Comparison of ENCODE assay signal across 11 cellular contexts in the genomic region with DNA sequence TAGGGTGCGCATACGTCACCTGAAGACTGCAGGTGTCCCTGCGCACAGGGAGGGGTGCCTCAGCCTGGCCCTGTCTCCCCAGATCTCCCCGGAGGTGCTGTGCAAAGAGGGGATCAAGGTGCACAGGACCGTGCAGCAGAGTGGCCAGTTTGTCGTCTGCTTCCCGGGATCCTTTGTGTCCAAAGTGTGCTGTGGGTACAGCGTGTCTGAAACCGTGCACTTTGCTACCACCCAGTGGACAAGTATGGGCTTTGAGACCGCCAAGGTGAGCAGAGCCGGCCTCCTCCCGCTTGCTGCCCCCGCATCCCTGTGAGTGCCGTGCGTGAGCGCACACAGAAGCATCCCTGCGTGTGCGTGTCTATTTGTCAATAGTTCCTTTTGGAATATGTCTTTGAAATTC.
DNase-seq lines count a peak whose midpoint lies in the region; ATAC-seq and TF ChIP-seq lines count a peak whose summit lies in the region.
"Had no signal": no experiment of that assay in that cellular context is flagged by ENCODE, and none has a peak within 500 bp of the region (broad histone marks: within the 10 kb centered on the region; RNA-seq: fewer than 3 reads in every experiment).

No MANE protein-coding gene starts in this region.

- no peaks in the 10 kb centered on the region for H3K9me3 ChIP-seq in HEK293 (ENCODE audit: control insufficient read depth, insufficient read depth, low read depth, low read length)
- H3K9me3 ChIP-seq in right lobe of liver: no peaks in the 10 kb centered on the region
- no peaks in the 10 kb centered on the region for H3K9me3 ChIP-seq in mammary epithelial cell (replicated peaks; ENCODE audit: insufficient read depth, low read length)

- H3K4me2 ChIP-seq in mammary epithelial cell (ENCODE audit: insufficient read depth, low read depth, low read length): no peak overlapping the region

- WGBS in right lobe of liver (ENCODE audit: insufficient coverage, low coverage, low lambda C conversion rate, missing lambda C conversion rate): 94% methylated on average over 7 of the region's 18 CpGs
- 100% methylated on average over 15 of the region's 18 CpGs for WGBS in mammary epithelial cell (ENCODE audit: low coverage, missing lambda C conversion rate)

- ATAC-seq in right lobe of liver: peak in 3 of 4 donors; percentile 2 to 10 (median 6)
- no peak for ATAC-seq in activated CD4-positive, CD25-positive, alpha-beta regulatory T cell treated with anti-CD3 and anti-CD28 coated beads, Interleukin-2, amount 50 U/mL, for 24 hours
- ATAC-seq: effector memory CD8-positive, alpha-beta T cell had no signal

- H3K36me3 ChIP-seq in HEK293 (ENCODE audit: control insufficient read depth in 2 of 2, insufficient read depth in 1 of 2, low read length in 2 of 2): peaks cover 0 to 92% of the 10 kb centered on the region in 2 experiments
- peaks cover 0 to 20% (median 3%) of the 10 kb centered on the region in 4 donors for H3K36me3 ChIP-seq in right lobe of liver
- peaks cover 9% of the 10 kb centered on the region for H3K36me3 ChIP-seq in mammary epithelial cell (ENCODE audit: insufficient read depth, low read length)

- dilution Hi-C loops in mammary epithelial cell (cut with HindIII; ENCODE audit: low sequenced_read_pairs): no loop called here

- no peaks in the 10 kb centered on the region for H3K27me3 ChIP-seq in right lobe of liver
- H3K27me3 ChIP-seq in mammary epithelial cell (ENCODE audit: insufficient read depth, low read length): no peaks in the 10 kb centered on the region

- H2AFZ ChIP-seq in mammary epithelial cell (ENCODE audit: low read depth, low read length): no peak overlapping the region

- TF ChIP-seq POLR2A in right lobe of liver (IDR thresholded peaks at IDR 0.05): no peak

- H3K9ac ChIP-seq in mammary epithelial cell (ENCODE audit: insufficient read depth, low read length): no peak overlapping the region

- no TSS peak for BruUV-seq in mammary epithelial cell (replicated peaks; lab: Mats Ljungman, UMichigan)

- POLR2A ChIA-PET in HEK293 (lab: Yijun Ruan, JAX): no interaction called here

- TF ChIP-seq CTCF in AG10803 (conservative IDR thresholded peaks at IDR 0.05; ENCODE audit: low read length) (peak; percentile 12; the same call in 1 of the 2 replicates), HEK293 (tag by site-specific recombination; IDR thresholded peaks at IDR 0.05) (peak; percentile 30; the same call in 1 of the 2 replicates), astrocyte of the spinal cord (IDR thresholded peaks at IDR 0.05; ENCODE audit: low read depth, low read length) (peak; percentile 7), right lobe of liver (IDR thresholded peaks at IDR 0.05) (peak in 2 of 4 donors; percentile 9 to 17), mammary epithelial cell (conservative IDR thresholded peaks at IDR 0.05 in 1 of 2, IDR thresholded peaks at IDR 0.05 in 1 of 2; ENCODE audit: extremely low read depth in 1 of 2, insufficient read depth in 1 of 2, low read depth in 1 of 2, low read length in 2 of 2) (no peak)

- CTCF ChIA-PET in HEK293 (lab: Yijun Ruan, JAX) (interaction anchor here (0.7 to 1.0 kb wide), 3 partner anchors 111 to 1641 kb away, joined by 3 read pairs; no protein-coding TSS in a partner anchor), mammary epithelial cell (lab: Charles Lee; ENCODE audit: low non-redundant PET) (no interaction called here)

- H3K4me1 ChIP-seq in HEK293 (ENCODE audit: control insufficient read depth, insufficient read depth, low read length) (no peaks in the 10 kb centered on the region), right lobe of liver (peaks cover 0 to 14% (median 5%) of the 10 kb centered on the region in 4 donors), mammary epithelial cell (ENCODE audit: insufficient read depth, low read length) (peaks cover 8% of the 10 kb centered on the region)

- in situ Hi-C loops in astrocyte of the spinal cord (cut with HindIII; ENCODE audit: low sequenced_read_pairs): no loop called here
- in situ Hi-C loops in ACHN (cut with HindIII; ENCODE audit: low pct_ligation_motif_present, low pct_unique_long_range_greater_than_20kb, low sequenced_read_pairs): no loop called here
- in situ Hi-C loops in mammary epithelial cell (cut with MboI; ENCODE audit: low sequenced_read_pairs in 2 of 2): no loop called here

- H3K4me3 ChIP-seq in AG10803 (ENCODE audit: low read length) (no peak overlapping the region), HEK293 (ENCODE audit: low read depth, low read length) (no peak overlapping the region), astrocyte of the spinal cord (ENCODE audit: low read depth, low read length) (no peak overlapping the region), right lobe of liver (no peak overlapping the region), mammary epithelial cell (replicated peaks in 1 of 3; ENCODE audit: insufficient read depth in 1 of 3, low read depth in 2 of 3, low read length in 3 of 3) (no peak overlapping the region)

- intact Hi-C loops in right lobe of liver (cut with DNase I) (no loop called here), mammary epithelial cell (cut with micrococcal nuclease) (loop anchor here (10.0 kb wide), 1 partner anchor 693 kb away; no protein-coding TSS in a partner anchor)

- no peaks in the 10 kb centered on the region for H4K20me1 ChIP-seq in mammary epithelial cell (ENCODE audit: insufficient read depth, low read length)

- DNase-seq in AG10803 (ENCODE audit: low read depth): no peak
- DNase-seq in astrocyte of the spinal cord (ENCODE audit: low read depth, low spot score): no peak
- DNase-seq in right lobe of liver: no peak
- DNase-seq in ACHN: no peak
- DNase-seq in mammary epithelial cell: no peak
- no peak for DNase-seq in islet precursor cell
- DNase-seq: effector memory CD8-positive, alpha-beta T cell; kidney glomerular epithelial cell; NCI-H1105 had no signal

- H3K79me2 ChIP-seq in mammary epithelial cell (ENCODE audit: insufficient read depth, low read length): peaks cover 8% of the 10 kb centered on the region

- H3K27ac ChIP-seq in HEK293 (ENCODE audit: extremely low read depth, low read depth, low read length) (no peak overlapping the region), right lobe of liver (peak overlapping the region in 1 of 3 donors; percentile 47), mammary epithelial cell (ENCODE audit: insufficient read depth, low read depth, low read length) (no peak overlapping the region)

TF ChIP-seq in HEK293, 187 proteins besides CTCF, POLR2A, EP300 and RAD21:
- TF ChIP-seq ZNF654 (tag by site-specific recombination; IDR thresholded peaks at IDR 0.05; ENCODE audit: low read depth) (0 out of 2 replicates have a peak, but pooled peaks have one; percentile 19), MZF1 (tag by site-specific recombination; IDR thresholded peaks at IDR 0.05; ENCODE audit: borderline replicate concordance) (no peak)

Comparison
In these comparisons a context has a peak if more than half of its experiments do, and no peak if none do; other contexts are left out.
1. CTCF ChIP-seq: peak in AG10803 (single experiment), HEK293 (single experiment) and astrocyte of the spinal cord (single experiment); none in mammary epithelial cell (0 of 2).
2. ATAC-seq: peak in right lobe of liver (3 of 4); none in activated CD4-positive, CD25-positive, alpha-beta regulatory T cell treated with anti-CD3 and anti-CD28 coated beads, Interleukin-2, amount 50 U/mL, for 24 hours (0 of 2).